In the genomic region with DNA sequence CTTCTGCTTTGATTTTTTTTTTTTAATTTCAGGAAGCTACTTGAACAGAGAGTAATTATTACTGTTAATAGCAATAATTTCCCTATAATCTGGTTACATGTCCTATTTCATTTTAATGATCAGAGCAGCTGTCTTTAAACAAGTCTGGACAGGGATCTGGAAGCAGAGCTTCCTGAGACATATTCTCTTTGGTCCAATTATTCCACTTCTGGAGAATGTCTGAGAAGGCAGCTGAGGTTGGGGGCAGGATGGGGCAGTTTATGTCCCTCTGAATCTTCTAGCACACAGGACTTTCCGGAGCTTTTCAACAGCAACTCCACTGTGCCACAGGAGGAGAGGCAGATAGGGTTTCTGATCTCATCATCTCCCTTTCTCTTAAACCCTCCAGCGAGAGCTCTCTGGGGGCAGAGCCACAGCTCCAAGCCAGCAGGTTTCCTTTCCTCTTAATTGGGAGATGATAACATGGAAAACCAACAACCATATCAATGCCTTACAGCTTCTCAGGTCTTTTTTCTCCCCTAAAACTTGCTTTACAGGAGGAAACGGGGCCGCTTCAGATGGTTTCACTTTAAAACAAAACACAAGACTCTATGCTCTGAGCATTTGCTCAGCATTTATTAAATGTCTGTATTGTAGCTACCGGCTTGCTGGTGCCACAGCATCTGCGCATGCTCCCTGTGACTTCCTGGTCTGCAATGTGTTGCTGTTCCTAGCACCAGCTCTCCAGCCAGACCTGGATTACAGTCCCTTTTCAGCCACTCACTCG, we compare ENCODE assay signal across 8 cellular contexts.
DNase-seq lines count a peak whose midpoint lies in the region; ATAC-seq and TF ChIP-seq lines count a peak whose summit lies in the region.

No MANE protein-coding gene starts in this region.

- no CpG with 5 or more reads among the region's 7 CpGs for WGBS in mesendoderm (ENCODE audit: extremely low coverage, insufficient coverage, low lambda C conversion rate)
- 25 to 34% (median 30%) methylated on average over 7 of the region's 7 CpGs for WGBS in stomach, 5 donors

- DNase-seq in AG08396 (ENCODE audit: low spot score): peak; percentile 86
- no peak for DNase-seq in Panc1 (ENCODE audit: low read depth, low spot score)
- peak; percentile 56 for DNase-seq in colonic mucosa
- DNase-seq in mesendoderm: peak; percentile 19
- peak; percentile 72 for DNase-seq in stomach
- DNase-seq in NCI-H69 (lab: John Stamatoyannopoulos, UW): no peak
- no peak for DNase-seq in NCI-H82 treated with DMSO at 0.1 percent for 48 hours (lab: John Stamatoyannopoulos, UW; ENCODE audit: unreplicated experiment)

- no peak overlapping the region; the same call in 1 of the 2 replicates for H3K27ac ChIP-seq in Panc1 (ENCODE audit: low read length)
- no peak overlapping the region for H3K27ac ChIP-seq in colonic mucosa
- H3K27ac ChIP-seq in mesendoderm (ENCODE audit: low read depth, low read length): no peak overlapping the region
- peak overlapping the region in 4 of 5 donors; percentile 32 to 64 (median 48) for H3K27ac ChIP-seq in stomach

- peak overlapping the region in 1 of 2 experiments; percentile 2; a peak in 2 of 4 replicates for H3K4me3 ChIP-seq in Panc1 (ENCODE audit: low read depth in 2 of 2, low read length in 2 of 2)
- no peak overlapping the region for H3K4me3 ChIP-seq in colonic mucosa
- H3K4me3 ChIP-seq in mesendoderm (ENCODE audit: low read length): no peak overlapping the region
- peak overlapping the region; percentile 23 to 31 (median 24) for H3K4me3 ChIP-seq in stomach

- no peak overlapping the region for H2AK5ac ChIP-seq in mesendoderm (ENCODE audit: low read length)

- H3K27me3 ChIP-seq in Panc1 (ENCODE audit: control insufficient read depth, insufficient read depth, low read length) (no peaks in the 10 kb centered on the region), colonic mucosa (no peaks in the 10 kb centered on the region), mesendoderm (ENCODE audit: insufficient read depth, low read length, poor library complexity) (no peaks in the 10 kb centered on the region), stomach (no peaks in the 10 kb centered on the region)

- no peak overlapping the region for H3K23ac ChIP-seq in mesendoderm (ENCODE audit: low read length)

- H4K5ac ChIP-seq in mesendoderm (ENCODE audit: low read length): no peak overlapping the region

- H2BK15ac ChIP-seq in mesendoderm (replicated peaks; ENCODE audit: low read depth): no peak overlapping the region

- CTCF ChIA-PET in Panc1 (lab: Charles Lee): no interaction called here

- no peak overlapping the region for H2BK5ac ChIP-seq in mesendoderm (ENCODE audit: low read length)

- POLR2A ChIA-PET in Panc1 (lab: Charles Lee): no interaction called here

- H3K79me2 ChIP-seq in mesendoderm (ENCODE audit: control insufficient read depth, insufficient read depth, low read length): no peaks in the 10 kb centered on the region

- ATAC-seq in GM19351 (IDR thresholded peaks at IDR 0.05; ENCODE audit: unreplicated experiment) (peak; percentile 79), Panc1 (peak; percentile 69; the same call in 1 of the 2 replicates)

- TF ChIP-seq POLR2A in stomach (IDR thresholded peaks at IDR 0.05): no peak

- no peak overlapping the region for H3K56ac ChIP-seq in mesendoderm (ENCODE audit: low read length)

- no TSS peak for BruUV-seq in Panc1 (replicated peaks; lab: Mats Ljungman, UMichigan)

- H3K9me3 ChIP-seq in Panc1 (ENCODE audit: control insufficient read depth, insufficient read depth, low read depth, low read length) (no peaks in the 10 kb centered on the region), colonic mucosa (no peaks in the 10 kb centered on the region), stomach (no peaks in the 10 kb centered on the region)

- no peak overlapping the region for H2BK120ac ChIP-seq in mesendoderm (ENCODE audit: low read depth, low read length)

- H3K9ac ChIP-seq in colonic mucosa (ENCODE audit: low read depth in 2 of 2, low read length in 2 of 2) (no peak overlapping the region), mesendoderm (ENCODE audit: low read length) (no peak overlapping the region)

- H4K8ac ChIP-seq in mesendoderm (ENCODE audit: low read depth, low read length): no peak overlapping the region

- no peak for TF ChIP-seq EP300 in stomach (IDR thresholded peaks at IDR 0.05)

- intact Hi-C loops in Panc1 (cut with micrococcal nuclease; ENCODE audit: unreplicated experiment) (no loop called here), colonic mucosa (cut with DNase I) (no loop called here), stomach (cut with DNase I; ENCODE audit: low total_unique reads) (no loop called here)

- TF ChIP-seq CTCF in Panc1 (IDR thresholded peaks at IDR 0.05) (no peak), colonic mucosa (IDR thresholded peaks at IDR 0.05) (no peak), stomach (IDR thresholded peaks at IDR 0.05) (no peak)

- H3K4me1 ChIP-seq in Panc1 (ENCODE audit: control insufficient read depth, insufficient read depth, low read length) (no peaks in the 10 kb centered on the region), colonic mucosa (no peaks in the 10 kb centered on the region), mesendoderm (ENCODE audit: control insufficient read depth, low read depth, low read length) (no peaks in the 10 kb centered on the region), stomach (peaks cover 0 to 10% (median 0%) of the 10 kb centered on the region in 4 donors)

- in situ Hi-C loops in Panc1 (cut with HindIII; ENCODE audit: low pct_unique_long_range_greater_than_20kb, low sequenced_read_pairs): no loop called here

- H3K36me3 ChIP-seq in Panc1 (ENCODE audit: control insufficient read depth, insufficient read depth, low read length) (no peaks in the 10 kb centered on the region), colonic mucosa (no peaks in the 10 kb centered on the region), mesendoderm (ENCODE audit: control insufficient read depth, insufficient read depth, low read length) (no peaks in the 10 kb centered on the region), stomach (no peaks in the 10 kb centered on the region)

- no peaks in the 10 kb centered on the region for H3K79me1 ChIP-seq in mesendoderm (ENCODE audit: low read length)

- no peak overlapping the region for H3K4me2 ChIP-seq in mesendoderm (ENCODE audit: low read length)

- no peak overlapping the region for H3K4ac ChIP-seq in mesendoderm (ENCODE audit: low read depth, low read length)

- no peak overlapping the region for H3K18ac ChIP-seq in mesendoderm (ENCODE audit: low read length)

Comparison
In these comparisons a context has a peak if more than half of its experiments do, and no peak if none do; other contexts are left out.
1. DNase-seq: peak in AG08396 (single experiment), colonic mucosa (single experiment), mesendoderm (single experiment) and stomach (single experiment); none in Panc1 (single experiment), NCI-H69 (single experiment) and NCI-H82 treated with DMSO at 0.1 percent for 48 hours (single experiment).
2. H3K27ac ChIP-seq: peak in stomach (4 of 5); none in Panc1 (single experiment), colonic mucosa (single experiment) and mesendoderm (single experiment).
3. H3K4me3 ChIP-seq: peak in stomach (4 of 4); none in colonic mucosa (single experiment) and mesendoderm (single experiment).